5 cellular contexts compared by ENCODE assay signal in the genomic region with DNA sequence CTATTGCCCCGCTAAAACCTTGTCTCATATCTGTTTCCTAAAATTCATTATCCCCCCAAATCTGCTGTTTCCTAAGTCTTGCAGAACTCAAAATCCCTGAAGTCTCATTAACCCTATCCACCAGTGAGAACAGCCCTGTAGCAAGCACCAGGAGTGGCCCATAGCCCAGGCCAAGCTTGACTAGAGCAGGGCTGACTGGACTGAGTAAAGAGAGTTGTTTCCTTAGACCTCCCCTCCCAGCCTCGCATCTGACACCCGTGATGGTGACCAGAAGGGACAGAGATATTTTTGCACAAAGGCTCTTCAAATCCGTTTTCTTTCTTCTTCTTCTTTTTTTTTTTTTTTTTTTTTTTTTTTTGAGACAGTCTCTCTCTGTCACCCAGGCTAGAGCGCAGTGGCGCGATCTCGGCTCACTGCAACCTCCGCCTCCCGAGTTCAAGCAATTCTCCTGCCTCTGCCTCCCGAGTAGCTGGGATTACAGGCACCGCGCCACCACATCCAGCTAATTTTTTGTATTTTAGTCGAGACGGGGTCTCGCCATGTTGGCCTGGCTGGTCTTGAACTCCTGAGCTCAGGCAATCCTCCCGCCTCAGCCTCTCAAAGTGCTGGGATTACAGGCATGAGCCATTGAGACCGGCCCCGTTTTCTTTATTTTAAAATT. TPM values are rescaled to one million over a fixed set of nuclear protein-coding genes. Genes with fewer than 3 reads are reported as not detected.
DNase-seq lines count a peak whose midpoint lies in the region; TF ChIP-seq lines count a peak whose summit lies in the region.
"Not testable (repeated sequence)": the region's sequence is repeated elsewhere in the genome, so short reads cannot be mapped to it uniquely, and the experiment has no call there.

No MANE protein-coding gene starts in this region.

- H3K27ac ChIP-seq in SK-N-MC; ascending aorta; cardiac muscle cell; neuronal stem cell (replicated peaks; ENCODE audit: low read length): not testable (repeated sequence)

- H3K9ac ChIP-seq in SK-N-MC (ENCODE audit: insufficient read length); neuronal stem cell (ENCODE audit: low read depth, low read length, poor library complexity): not testable (repeated sequence)

- not testable (repeated sequence) for H2AK5ac ChIP-seq in neuronal stem cell (ENCODE audit: low read depth, low read length)

- not testable (repeated sequence) for H3K14ac ChIP-seq in neuronal stem cell (ENCODE audit: low read length)

- no CpG with 5 or more reads among the region's 19 CpGs for WGBS in neuronal stem cell (ENCODE audit: extremely low coverage in 2 of 2, insufficient read length in 2 of 2, insufficient replicate concordance in 1 of 2), 2 donors

- intact Hi-C loops in ascending aorta (cut with DNase I) = loop anchor here (1.0 kb wide), 2 partner anchors 20 to 35 kb away; a partner anchor contains a TSS

- H4K8ac ChIP-seq in neuronal stem cell (ENCODE audit: low read depth, low read length) = not testable (repeated sequence)

- H3K18ac ChIP-seq in neuronal stem cell (ENCODE audit: low read length) = not testable (repeated sequence)

- H3K4ac ChIP-seq in neuronal stem cell (ENCODE audit: low read length) = not testable (repeated sequence)

- H3K4me2 ChIP-seq in neuronal stem cell (ENCODE audit: insufficient read depth, low read length, poor library complexity, severe bottlenecking) = peak overlapping the region; percentile 13

- H3K4me1 ChIP-seq in ascending aorta; cardiac muscle cell (ENCODE audit: low read depth); neuronal stem cell (ENCODE audit: control insufficient read depth in 2 of 2, insufficient read depth in 1 of 2, low read depth in 1 of 2, low read length in 2 of 2): not testable (repeated sequence)

- H4K91ac ChIP-seq in neuronal stem cell (ENCODE audit: low read depth, low read length, poor library complexity) = not testable (repeated sequence)

- H2BK120ac ChIP-seq in neuronal stem cell (ENCODE audit: low read depth, low read length) = not testable (repeated sequence)

- H3K4me3 ChIP-seq in H7 (ENCODE audit: insufficient read depth, low read depth, low read length) (peak overlapping the region; percentile 92; the same call in 1 of the 2 replicates), SK-N-MC (peak overlapping the region; percentile 86), ascending aorta (peak overlapping the region; percentile 64 to 85), cardiac muscle cell (peak overlapping the region; percentile 43), neuronal stem cell (ENCODE audit: low read length in 2 of 2) (peak overlapping the region in 1 of 2 donors; percentile 87)

- H2BK5ac ChIP-seq in neuronal stem cell (ENCODE audit: low read length) = not testable (repeated sequence)

- peak overlapping the region; percentile 97 for H2AFZ ChIP-seq in neuronal stem cell (ENCODE audit: low read length)

- not testable (repeated sequence) for H3K23ac ChIP-seq in neuronal stem cell (ENCODE audit: low read depth, low read length, poor library complexity)

- not testable (repeated sequence) for H2BK15ac ChIP-seq in neuronal stem cell (ENCODE audit: low read length)

- H3K9me3 ChIP-seq in SK-N-MC (ENCODE audit: low read depth, low read length); ascending aorta; cardiac muscle cell (ENCODE audit: low read depth); neuronal stem cell (replicated peaks in 1 of 2; ENCODE audit: control insufficient read depth in 2 of 2, insufficient read depth in 1 of 2, low read depth in 1 of 2, low read length in 2 of 2): not testable (repeated sequence)

- not testable (repeated sequence) for TF ChIP-seq CTCF in ascending aorta (IDR thresholded peaks at IDR 0.05); cardiac muscle cell (IDR thresholded peaks at IDR 0.05; ENCODE audit: low read depth, low read length)

- DNase-seq in H7 = peak; percentile 29
- DNase-seq in SK-N-MC (ENCODE audit: low read depth, low spot score); ascending aorta (ENCODE audit: low spot score in 2 of 2); cardiac muscle cell (ENCODE audit: low read depth in 1 of 2, low spot score in 1 of 2); neuronal stem cell (ENCODE audit: low spot score): not testable (repeated sequence)

- not testable (repeated sequence) for H3K36me3 ChIP-seq in H7 (replicated peaks; ENCODE audit: control insufficient read depth, insufficient read depth, low read length); SK-N-MC (ENCODE audit: insufficient read depth, low read length); ascending aorta; cardiac muscle cell
- H3K36me3 ChIP-seq in neuronal stem cell (replicated peaks in 1 of 2; ENCODE audit: control insufficient read depth in 2 of 2, insufficient read depth in 2 of 2, low read length in 2 of 2) = peaks cover 15 to 20% of the 10 kb centered on the region in 2 donors

- not testable (repeated sequence) for H3K79me1 ChIP-seq in neuronal stem cell (ENCODE audit: low read depth, low read length)

- H2BK12ac ChIP-seq in neuronal stem cell (ENCODE audit: low read length) = not testable (repeated sequence)

- H3K27me3 ChIP-seq in H7 (ENCODE audit: control insufficient read depth, insufficient read depth, low read length); ascending aorta; cardiac muscle cell; neuronal stem cell (ENCODE audit: control insufficient read depth in 3 of 3, insufficient read depth in 3 of 3, low read depth in 1 of 3, low read length in 3 of 3): not testable (repeated sequence)

RNA-seq across cellular contexts. Expression of a gene that starts 0.8 kb away (rescaled TPM):
- 0.83 and 1.6 TPM in 2 replicates for total RNA-seq in H7 (2014; rRNA removed; shearing (Covaris generic))
- total RNA-seq in ascending aorta (10.3 TPM), cardiac muscle cell (7.6 and 9.5 TPM in 2 replicates)
- polyA plus RNA-seq in cardiac muscle cell = 7.1 and 8.5 TPM in 2 replicates
- 9.5 TPM for polyA plus RNA-seq in neuronal stem cell (2013, experiment 1 of 2)
- 9.0 TPM for polyA plus RNA-seq in neuronal stem cell (2013, experiment 2 of 2)

RNA-seq across cellular contexts. Expression of a gene that starts 1.0 kb away (rescaled TPM):
- total RNA-seq in H7 (2014; rRNA removed; shearing (Covaris generic)) = 38.0 and 55.5 TPM in 2 replicates
- total RNA-seq in ascending aorta (5.5 TPM), cardiac muscle cell (88.5 and 91.5 TPM in 2 replicates)
- 132 and 159 TPM in 2 replicates for polyA plus RNA-seq in cardiac muscle cell
- polyA plus RNA-seq in neuronal stem cell (2013, experiment 1 of 2) = 53.6 TPM
- polyA plus RNA-seq in neuronal stem cell (2013, experiment 2 of 2) = 50.0 TPM

RNA-seq across cellular contexts. Expression of a gene that starts 21.2 kb away (rescaled TPM):
- 93.4 and 107 TPM in 2 replicates for total RNA-seq in H7 (2014; rRNA removed; shearing (Covaris generic))
- total RNA-seq in ascending aorta (9.5 TPM), cardiac muscle cell (41.1 and 53.3 TPM in 2 replicates)
- polyA plus RNA-seq in cardiac muscle cell = 53.3 and 61.7 TPM in 2 replicates
- 20.6 TPM for polyA plus RNA-seq in neuronal stem cell (2013, experiment 1 of 2)
- 20.1 TPM for polyA plus RNA-seq in neuronal stem cell (2013, experiment 2 of 2)

RNA-seq across cellular contexts. Expression of a gene that starts 34.3 kb away (rescaled TPM):
- total RNA-seq in H7 (2014; rRNA removed; shearing (Covaris generic)) = 9.6 and 11.3 TPM in 2 replicates
- total RNA-seq in ascending aorta (79.4 TPM), cardiac muscle cell (23.0 and 40.9 TPM in 2 replicates)
- polyA plus RNA-seq in cardiac muscle cell = 15.4 and 23.8 TPM in 2 replicates
- polyA plus RNA-seq in neuronal stem cell (2013, experiment 1 of 2) = 17.7 TPM
- polyA plus RNA-seq in neuronal stem cell (2013, experiment 2 of 2) = 17.8 TPM

RNA-seq across cellular contexts. Expression of a gene that starts 37.7 kb away (rescaled TPM):
- 81.0 and 88.9 TPM in 2 replicates for total RNA-seq in H7 (2014; rRNA removed; shearing (Covaris generic))
- total RNA-seq in ascending aorta (18.1 TPM), cardiac muscle cell (168 and 174 TPM in 2 replicates)
- polyA plus RNA-seq in cardiac muscle cell = 156 and 170 TPM in 2 replicates
- polyA plus RNA-seq in neuronal stem cell (2013, experiment 1 of 2) = 148 TPM
- polyA plus RNA-seq in neuronal stem cell (2013, experiment 2 of 2) = 146 TPM
